9 cellular contexts compared by ENCODE assay signal in the genomic region with DNA sequence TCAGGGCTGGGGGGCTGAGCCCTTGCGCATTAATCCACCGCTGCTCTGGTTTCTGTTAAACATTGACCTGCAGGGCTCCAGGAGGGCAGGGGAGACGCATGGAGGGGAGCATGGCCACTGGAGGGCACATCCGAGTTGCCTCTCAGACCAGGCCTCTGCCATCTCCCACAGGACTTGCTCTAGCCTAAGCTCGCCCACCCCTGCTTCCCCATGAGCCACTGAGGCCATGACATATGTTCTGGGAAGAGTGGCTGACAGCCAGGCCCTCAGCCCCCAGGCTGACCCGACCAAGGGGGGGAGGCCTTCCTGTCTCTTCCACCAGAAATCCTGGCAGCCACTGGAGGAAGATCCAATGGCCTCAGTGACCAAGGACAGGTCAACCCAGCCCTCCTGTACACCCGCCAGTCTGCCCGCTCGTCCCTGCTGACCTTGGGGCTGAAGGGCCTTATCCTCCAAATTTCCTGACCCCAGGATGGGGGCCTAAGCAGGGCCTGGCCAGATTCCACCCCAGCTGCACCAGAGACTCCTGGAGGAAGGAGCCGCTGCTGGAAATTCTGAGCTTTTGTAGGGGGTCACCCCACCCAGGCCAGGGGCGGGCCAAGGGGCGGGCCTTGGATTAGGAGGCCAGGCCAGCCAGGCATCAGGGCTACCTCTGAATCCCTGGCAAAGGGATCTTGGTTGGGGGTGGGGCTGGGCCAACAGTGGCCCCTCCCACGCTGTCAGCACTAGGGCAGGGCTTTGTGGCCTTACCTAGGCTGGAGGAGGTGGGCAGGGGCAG. TPM values are rescaled to one million over a fixed set of nuclear protein-coding genes. Genes with fewer than 3 reads are reported as not detected.
A peak's percentile ranks its signal among the peaks of the same experiment; 100 is the strongest.
DNase-seq lines count a peak whose midpoint lies in the region; ATAC-seq, FAIRE-seq and TF ChIP-seq lines count a peak whose summit lies in the region.
"Had no signal": no experiment of that assay in that cellular context is flagged by ENCODE, and none has a peak within 500 bp of the region (broad histone marks: within the 10 kb centered on the region; RNA-seq: fewer than 3 reads in every experiment).

A gene with protein sequence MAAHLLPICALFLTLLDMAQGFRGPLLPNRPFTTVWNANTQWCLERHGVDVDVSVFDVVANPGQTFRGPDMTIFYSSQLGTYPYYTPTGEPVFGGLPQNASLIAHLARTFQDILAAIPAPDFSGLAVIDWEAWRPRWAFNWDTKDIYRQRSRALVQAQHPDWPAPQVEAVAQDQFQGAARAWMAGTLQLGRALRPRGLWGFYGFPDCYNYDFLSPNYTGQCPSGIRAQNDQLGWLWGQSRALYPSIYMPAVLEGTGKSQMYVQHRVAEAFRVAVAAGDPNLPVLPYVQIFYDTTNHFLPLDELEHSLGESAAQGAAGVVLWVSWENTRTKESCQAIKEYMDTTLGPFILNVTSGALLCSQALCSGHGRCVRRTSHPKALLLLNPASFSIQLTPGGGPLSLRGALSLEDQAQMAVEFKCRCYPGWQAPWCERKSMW (minus strand): TSS at position 537 of the 778 bp plus-strand sequence. CDS start 618 bp downstream, outside the sequence.

- peak within 1 kb of the TSS; percentile 41 for H3K27ac Mint-ChIP-seq in activated CD4-positive, alpha-beta T cell treated with anti-CD3 and anti-CD28 coated beads, Interleukin-2, amount 10 ng/mL, durations not matched to agents 7 days and 5 days
- H3K27ac Mint-ChIP-seq in activated T-cell treated with anti-CD3 and anti-CD28 coated beads, Interleukin-2, amount 50 U/mL, for 72 hours, result no peak within 1 kb of the TSS

- peak within 1 kb of the TSS; percentile 41 for H4K8ac ChIP-seq in H1 (ENCODE audit: extremely low read depth, insufficient read depth, low read length)

- H3K9me3 ChIP-seq in H1 (ENCODE audit: insufficient read depth in 2 of 2, low read depth in 1 of 2, low read length in 1 of 2), result peaks cover 6 to 17% of the 10 kb centered on the region in 2 experiments; a peak in 3 of 4 replicates
- H3K9me3 ChIP-seq in lower lobe of right lung, result no peaks in the 10 kb centered on the region
- no peaks in the 10 kb centered on the region for H3K9me3 ChIP-seq in upper lobe of left lung

- H2AFZ ChIP-seq in H1 (ENCODE audit: low read length), result no peak within 1 kb of the TSS

- H3K23me2 ChIP-seq in H1 (ENCODE audit: low read depth, low read length), result peaks cover 5% of the 10 kb centered on the region; the same call in 1 of the 2 replicates

- H3K56ac ChIP-seq in H1 (replicated peaks; ENCODE audit: insufficient read length, low read depth, low read length), result peak within 1 kb of the TSS; percentile 14

- no peak within 1 kb of the TSS for H2BK120ac ChIP-seq in H1 (replicated peaks; ENCODE audit: low read depth, low read length)

- WGBS in H1 (ENCODE audit: extremely low coverage in 1 of 2, insufficient coverage in 1 of 2, insufficient read length in 1 of 2, insufficient replicate concordance in 2 of 2, low coverage in 1 of 2, low lambda C conversion rate in 2 of 2, missing lambda C conversion rate in 1 of 2), 2 experiments, result 62% methylated on average over 13 of the region's 13 CpGs; no CpG with 5 or more reads in 1 of the 2 experiments
- 33 to 56% methylated on average over 4 to 10 of the region's 13 CpGs for WGBS in upper lobe of left lung, 2 donors

- H4K5ac ChIP-seq in H1 (ENCODE audit: insufficient read length, low read depth, low read length), result no peak within 1 kb of the TSS

- TF ChIP-seq RAD21 in H1 (IDR thresholded peaks at IDR 0.05 in 1 of 2, conservative IDR thresholded peaks at IDR 0.05 in 1 of 2; ENCODE audit: low read depth in 2 of 2, low read length in 2 of 2), result peak; percentile 25 to 53; a peak in 3 of 4 replicates

- no peaks in the 10 kb centered on the region for H3K79me1 ChIP-seq in H1 (ENCODE audit: low read depth, low read length)

- H2AK5ac ChIP-seq in H1 (ENCODE audit: low read depth, low read length), result peak within 1 kb of the TSS; percentile 26; the same call in 1 of the 2 replicates

- peak within 1 kb of the TSS; percentile 85 for H3K18ac ChIP-seq in H1 (ENCODE audit: extremely low read depth, low read length)

- H3K27me3 Mint-ChIP-seq in activated CD4-positive, alpha-beta T cell treated with anti-CD3 and anti-CD28 coated beads, Interleukin-2, amount 10 ng/mL, durations not matched to agents 7 days and 5 days, result no peaks in the 10 kb centered on the region
- H3K27me3 Mint-ChIP-seq in activated T-cell treated with anti-CD3 and anti-CD28 coated beads, Interleukin-2, amount 50 U/mL, for 72 hours (ENCODE audit: low read depth), result no peaks in the 10 kb centered on the region
- H3K27me3 Mint-ChIP-seq: B cell had no signal

- ATAC-seq in lower lobe of right lung (peak; percentile 64 to 73), upper lobe of left lung (ENCODE audit: low FRiP score in 2 of 2) (peak; percentile 7 to 79)
- ATAC-seq in activated T-cell treated with anti-CD3 and anti-CD28 coated beads, Interleukin-2, amount 50 U/mL, for 72 hours (replicated peaks in 1 of 2), result no peak

- no peaks in the 10 kb centered on the region for H3K36me3 ChIP-seq in H1 (ENCODE audit: control insufficient read depth in 2 of 4, insufficient read depth in 4 of 4, low read length in 3 of 4)
- H3K36me3 ChIP-seq in lower lobe of right lung, result no peaks in the 10 kb centered on the region
- H3K36me3 ChIP-seq in upper lobe of left lung, result peaks cover 0 to 16% (median 0%) of the 10 kb centered on the region in 4 donors

- H3K27ac ChIP-seq in H1 (ENCODE audit: low read depth, low read length), result no peak within 1 kb of the TSS
- peak within 1 kb of the TSS; percentile 84 for H3K27ac ChIP-seq in lower lobe of right lung
- H3K27ac ChIP-seq in upper lobe of left lung, result peak within 1 kb of the TSS; percentile 70 to 93 (median 92)

- H2BK15ac ChIP-seq in H1 (ENCODE audit: low read length), result peak within 1 kb of the TSS; percentile 46; the same call in 1 of the 2 replicates

- peaks cover 17% of the 10 kb centered on the region for H3K4me1 Mint-ChIP-seq in activated CD4-positive, alpha-beta T cell treated with anti-CD3 and anti-CD28 coated beads, Interleukin-2, amount 10 ng/mL, durations not matched to agents 7 days and 5 days
- H3K4me1 Mint-ChIP-seq in activated T-cell treated with anti-CD3 and anti-CD28 coated beads, Interleukin-2, amount 50 U/mL, for 72 hours (ENCODE audit: low read depth), result peaks cover 29% of the 10 kb centered on the region

- H3K4me3 ChIP-seq in H1 (ENCODE audit: extremely low read depth in 1 of 4, insufficient read depth in 2 of 4, low read depth in 3 of 4, low read length in 4 of 4), result peak within 1 kb of the TSS in 1 of 4 experiments; percentile 23; a peak in 1 of 8 replicates
- H3K4me3 ChIP-seq in lower lobe of right lung, result peak within 1 kb of the TSS; percentile 75
- H3K4me3 ChIP-seq in upper lobe of left lung, result peak within 1 kb of the TSS; percentile 28 to 86 (median 45)

- no peaks in the 10 kb centered on the region for H3K9me3 Mint-ChIP-seq in activated CD4-positive, alpha-beta T cell treated with anti-CD3 and anti-CD28 coated beads, Interleukin-2, amount 10 ng/mL, durations not matched to agents 7 days and 5 days
- no peaks in the 10 kb centered on the region for H3K9me3 Mint-ChIP-seq in activated T-cell treated with anti-CD3 and anti-CD28 coated beads, Interleukin-2, amount 50 U/mL, for 72 hours

- H3K4me2 ChIP-seq in H1 (ENCODE audit: insufficient read depth in 1 of 2, low read depth in 2 of 2, low read length in 2 of 2), result peak within 1 kb of the TSS; percentile 43 to 44; a peak in 3 of 4 replicates

- no peaks in the 10 kb centered on the region for H3K36me3 Mint-ChIP-seq in activated CD4-positive, alpha-beta T cell treated with anti-CD3 and anti-CD28 coated beads, Interleukin-2, amount 10 ng/mL, durations not matched to agents 7 days and 5 days (ENCODE audit: low read depth)
- no peaks in the 10 kb centered on the region for H3K36me3 Mint-ChIP-seq in activated T-cell treated with anti-CD3 and anti-CD28 coated beads, Interleukin-2, amount 50 U/mL, for 72 hours (ENCODE audit: insufficient read depth in 2 of 2)

- H3K9ac ChIP-seq in H1 (replicated peaks in 1 of 4; ENCODE audit: extremely low read depth in 1 of 4, low read depth in 3 of 4, low read length in 3 of 4), result no peak within 1 kb of the TSS; a peak in 1 of 7 replicates

- TF ChIP-seq EP300 in H1 (IDR thresholded peaks at IDR 0.05; ENCODE audit: borderline replicate concordance in 1 of 2, low read depth in 2 of 2, low read length in 2 of 2), result no peak
- TF ChIP-seq EP300 in upper lobe of left lung (IDR thresholded peaks at IDR 0.05), result peak in 1 of 4 donors; percentile 10

- CTCF ChIA-PET in activated CD4-positive, alpha-beta T cell treated with anti-CD3 and anti-CD28 coated beads, Interleukin-2, amount 10 ng/mL, durations not matched to agents 7 days and 5 days (lab: Charles Lee), result interaction anchor here (0.7 to 1.1 kb wide), 3 partner anchors 14 to 51 kb away, joined by 3 to 4 read pairs (median 4); no protein-coding TSS in a partner anchor
- CTCF ChIA-PET in H1 (lab: Charles Lee; ENCODE audit: partially characterized antibody), result interaction anchor here (0.8 to 3.6 kb wide), 9 partner anchors 9 to 50 kb away, joined by 3 to 24 read pairs (median 5); a partner anchor contains a TSS

- POLR2A ChIA-PET in activated CD4-positive, alpha-beta T cell treated with anti-CD3 and anti-CD28 coated beads, Interleukin-2, amount 10 ng/mL, durations not matched to agents 7 days and 5 days (lab: Charles Lee), result no interaction called here
- POLR2A ChIA-PET in H1 (lab: Charles Lee; ENCODE audit: partially characterized antibody), result interaction anchor here (1.0 to 11.3 kb wide), 4 partner anchors 11 to 39 kb away, joined by 3 to 149 read pairs (median 10); a partner anchor contains a TSS

- H2BK5ac ChIP-seq in H1 (ENCODE audit: low read depth, low read length), result peak within 1 kb of the TSS; percentile 32; the same call in 1 of the 2 replicates

- no peak within 1 kb of the TSS for H3K23ac ChIP-seq in H1 (ENCODE audit: insufficient read length)

- H3K79me2 ChIP-seq in H1 (ENCODE audit: control insufficient read depth in 1 of 2, insufficient read depth in 2 of 2, low read length in 2 of 2), result no peaks in the 10 kb centered on the region

- peak within 1 kb of the TSS; percentile 77; the same call in 1 of the 2 replicates for H2BK12ac ChIP-seq in H1 (ENCODE audit: low read depth, low read length)

- H3K4me3 Mint-ChIP-seq in activated CD4-positive, alpha-beta T cell treated with anti-CD3 and anti-CD28 coated beads, Interleukin-2, amount 10 ng/mL, durations not matched to agents 7 days and 5 days, result no peak within 1 kb of the TSS
- no peak within 1 kb of the TSS for H3K4me3 Mint-ChIP-seq in activated T-cell treated with anti-CD3 and anti-CD28 coated beads, Interleukin-2, amount 50 U/mL, for 72 hours
- H3K4me3 Mint-ChIP-seq: B cell had no signal

- no peak; a peak in 1 of 3 replicates for TF ChIP-seq POLR2A in H1 (IDR thresholded peaks at IDR 0.05; ENCODE audit: control extremely low read depth in 1 of 2, low read depth in 2 of 2, low read length in 2 of 2)
- peak in 2 of 4 donors; percentile 59 to 81 for TF ChIP-seq POLR2A in upper lobe of left lung (IDR thresholded peaks at IDR 0.05)

- peak within 1 kb of the TSS; percentile 12 for H4K91ac ChIP-seq in H1 (replicated peaks; ENCODE audit: insufficient read length, low read length)

- H3K14ac ChIP-seq in H1 (ENCODE audit: insufficient read length), result no peak within 1 kb of the TSS

- H4K20me1 ChIP-seq in H1 (replicated peaks in 1 of 2; ENCODE audit: control insufficient read depth in 1 of 2, insufficient read depth in 2 of 2, low read length in 2 of 2), result no peaks in the 10 kb centered on the region

- peak; percentile 24 for FAIRE-seq in H1 (lab: Jason Lieb, UNC)

- no peaks in the 10 kb centered on the region for H3K27me3 ChIP-seq in H1 (replicated peaks in 1 of 4; ENCODE audit: control insufficient read depth in 3 of 4, extremely low read depth in 1 of 4, insufficient read depth in 3 of 4, low read length in 3 of 4)
- no peaks in the 10 kb centered on the region for H3K27me3 ChIP-seq in lower lobe of right lung (ENCODE audit: low read depth)
- no peaks in the 10 kb centered on the region for H3K27me3 ChIP-seq in upper lobe of left lung

- DNase-seq in activated CD4-positive, alpha-beta T cell treated with anti-CD3 and anti-CD28 coated beads, Interleukin-2, amount 10 ng/mL, durations not matched to agents 7 days and 5 days, result no peak
- DNase-seq in activated CD4-positive, alpha-beta T cell treated with anti-CD3 and anti-CD28 coated beads for 1 hour, result no peak
- DNase-seq in H1 (ENCODE audit: low read depth in 1 of 2, low spot score in 2 of 2) (peak in 1 of 2 experiments; percentile 85), lower lobe of right lung (peak; percentile 89), upper lobe of left lung (peak; percentile 91 to 93), hippocampal formation (lab: John Stamatoyannopoulos, UW) (no peak), GOT3 (lab: John Stamatoyannopoulos, UW) (no peak)
- DNase-seq in activated T-cell treated with anti-CD3 and anti-CD28 coated beads, Interleukin-2, amount 50 U/mL, for 72 hours, result no peak

- TF ChIP-seq CTCF in H1 (IDR thresholded peaks at IDR 0.05; ENCODE audit: control extremely low read depth in 1 of 3, insufficient read depth in 1 of 3, low read depth in 1 of 3, low read length in 3 of 3) (peak in 2 of 3 experiments; percentile 39 to 41; a peak in 3 of 4 replicates), lower lobe of right lung (IDR thresholded peaks at IDR 0.05) (peak; percentile 39), upper lobe of left lung (IDR thresholded peaks at IDR 0.05) (peak in 4 of 6 experiments; percentile 15 to 52 (median 46))

- H3K4ac ChIP-seq in H1 (replicated peaks; ENCODE audit: insufficient read length, low read depth, low read length), result peak within 1 kb of the TSS; percentile 13

- intact Hi-C loops in lower lobe of right lung (cut with DNase I), result no loop called here

- H3K4me1 ChIP-seq in H1 (replicated peaks in 1 of 4; ENCODE audit: control insufficient read depth in 3 of 4, insufficient read depth in 4 of 4, low read length in 3 of 4) (peaks cover 0 to 24% (median 12%) of the 10 kb centered on the region in 4 experiments; a peak in 6 of 7 replicates), lower lobe of right lung (peaks cover 47% of the 10 kb centered on the region), upper lobe of left lung (peaks cover 38 to 50% (median 47%) of the 10 kb centered on the region in 4 donors)

- no peak within 1 kb of the TSS for H2BK20ac ChIP-seq in H1 (ENCODE audit: low read length)

RNA-seq across cellular contexts. Expression of the gene that starts here (rescaled TPM):
- under 1 TPM in 1 of 2 experiments, not detected in 1; 0.07 TPM for total RNA-seq in activated CD4-positive, alpha-beta T cell treated with anti-CD3 and anti-CD28 coated beads, Interleukin-2, amount 10 ng/mL, durations not matched to agents 7 days and 5 days
- total RNA-seq in H1 (2021; fragmentation: NEBNext Ultra II Directional; extraction: Animal tissue kit (Norgen Biotek cat#: 25700)), result 1.7 and 2.0 TPM in 2 replicates
- 5.4 and 9.1 TPM in 2 replicates for polyA plus RNA-seq in H1 (2011; rRNA removed)
- 5.7 TPM for polyA plus RNA-seq in H1 (2011; cell fraction: cytosol; rRNA removed)
- 6.6 TPM for polyA plus RNA-seq in H1 (2011; cell fraction: nucleus; rRNA removed)
- 3.9 to 4.4 TPM (median 4.0 TPM) in 4 replicates for polyA plus RNA-seq in H1 (2012, experiment 1 of 2)
- 2.7 TPM for polyA plus RNA-seq in H1 (2012, experiment 2 of 2)
- 4.9 TPM for polyA plus RNA-seq in H1 (2013, experiment 1 of 2)
- polyA plus RNA-seq in H1 (2013, experiment 2 of 2), result 4.1 TPM
- polyA minus RNA-seq in H1 (2011; rRNA and poly(A)+ RNA removed), result 5.0 and 5.9 TPM in 2 replicates
- polyA minus RNA-seq in H1 (2011; cell fraction: cytosol; rRNA and poly(A)+ RNA removed), result 4.9 TPM
- polyA minus RNA-seq in H1 (2011; cell fraction: nucleus; rRNA and poly(A)+ RNA removed), result 6.2 TPM
- total RNA-seq in lower lobe of right lung (58.2 TPM), upper lobe of left lung (10 to 100 TPM; 22.0 to 99.1 (median 63.0) TPM)
- under 1 TPM in 1 of 2 donors, not detected in 1; 0.19 TPM for total RNA-seq in activated T-cell treated with anti-CD3 and anti-CD28 coated beads, Interleukin-2, amount 50 U/mL, for 72 hours

Comparison
In these comparisons a context has a peak if more than half of its experiments do, and no peak if none do; other contexts are left out.
1. DNase-seq: peak in lower lobe of right lung (single experiment) and upper lobe of left lung (2 of 2); none in activated CD4-positive, alpha-beta T cell treated with anti-CD3 and anti-CD28 coated beads, Interleukin-2, amount 10 ng/mL, durations not matched to agents 7 days and 5 days (single experiment), activated CD4-positive, alpha-beta T cell treated with anti-CD3 and anti-CD28 coated beads for 1 hour (single experiment), hippocampal formation (0 of 2), GOT3 (single experiment) and activated T-cell treated with anti-CD3 and anti-CD28 coated beads, Interleukin-2, amount 50 U/mL, for 72 hours (0 of 2).
2. ATAC-seq: peak in lower lobe of right lung (2 of 2) and upper lobe of left lung (2 of 2); none in activated T-cell treated with anti-CD3 and anti-CD28 coated beads, Interleukin-2, amount 50 U/mL, for 72 hours (0 of 2).
3. Peak in every context shown above with its lines, with median percentiles within 50 percentile points of each other: CTCF ChIP-seq.